Comparison of ENCODE assay signal across 11 cellular contexts in genomic region chr20:35319206-35320197, GRCh38. TPM values are rescaled to one million over a fixed set of nuclear protein-coding genes. Genes with fewer than 3 reads are reported as not detected.
DNase-seq lines count a peak whose midpoint lies in the region; ATAC-seq, FAIRE-seq and TF ChIP-seq lines count a peak whose summit lies in the region.
"Had no signal": no experiment of that assay in that cellular context is flagged by ENCODE, and none has a peak within 500 bp of the region (broad histone marks: within the 10 kb centered on the region; RNA-seq: fewer than 3 reads in every experiment).

No MANE protein-coding gene starts in this region.

- CTCF ChIA-PET in A549 (lab: Yijun Ruan, JAX), result interaction anchor here (1.1 to 10.2 kb wide), 4 partner anchors 10 to 120 kb away, joined by 6 to 157 read pairs (median 14); no protein-coding TSS in a partner anchor

- peak overlapping the region; percentile 76 to 89 for H3K27ac ChIP-seq in A549
- H3K27ac ChIP-seq: neutrophil had no signal

- TF ChIP-seq CTCF in A549 (IDR thresholded peaks at IDR 0.05) (no peak), GM20000 (IDR thresholded peaks at IDR 0.05; ENCODE audit: extremely low read depth, missing control alignments) (no peak)

- no peak for FAIRE-seq in A549 (lab: Jason Lieb, UNC)
- FAIRE-seq: frontal cortex had no signal

- peak overlapping the region; percentile 54 for H3K4me2 ChIP-seq in A549

- H3K4me3 ChIP-seq in A549 (no peak overlapping the region), HAP-1 (no peak overlapping the region)

- WGBS in A549 (ENCODE audit: missing lambda C conversion rate), result 22% methylated on average over 5 of the region's 5 CpGs

- TF ChIP-seq POLR2A in A549 (IDR thresholded peaks at IDR 0.05; ENCODE audit: low read length), result no peak

- TF ChIP-seq EP300 in A549 (IDR thresholded peaks at IDR 0.05), result no peak

- H3K9me3 ChIP-seq in A549 (no peaks in the 10 kb centered on the region), HAP-1 (no peaks in the 10 kb centered on the region)
- H3K9me3 ChIP-seq: neutrophil had no signal

- POLR2A ChIA-PET in A549 (lab: Yijun Ruan, JAX), result interaction anchor here (1.0 to 1.6 kb wide), 2 partner anchors 14 to 135 kb away, joined by 3 to 4 read pairs; no protein-coding TSS in a partner anchor

- ATAC-seq in A549, result peak; percentile 72 to 74
- ATAC-seq in GM21528 (IDR thresholded peaks at IDR 0.05; ENCODE audit: low FRiP score, unreplicated experiment), result no peak

- H3K4me1 ChIP-seq in A549 (peaks cover 57% of the 10 kb centered on the region), HAP-1 (no peaks in the 10 kb centered on the region)

- peak; percentile 35 to 52 for DNase-seq in A549 (ENCODE audit: low read depth in 1 of 2, low spot score in 1 of 2)
- DNase-seq in HK-2 (ENCODE audit: unreplicated experiment), result peak; percentile 76
- peak; percentile 89 for DNase-seq in amniotic epithelial cell (ENCODE audit: low read depth)
- peak; percentile 79 for DNase-seq in left kidney (ENCODE audit: low read depth, low spot score)
- DNase-seq in activated effector memory CD4-positive, alpha-beta T cell treated with Interleukin-2 at 50 U/mL for 16 hours, result no peak
- DNase-seq in GM20000 (ENCODE audit: low spot score), result no peak
- DNase-seq in HAP-1 (ENCODE audit: low spot score in 2 of 2), result no peak
- DNase-seq: activated T-cell treated with anti-CD3 and anti-CD28 coated beads for 4 hours had no signal

- TF ChIP-seq RAD21 in A549 (conservative IDR thresholded peaks at IDR 0.05 in 1 of 2, IDR thresholded peaks at IDR 0.05 in 1 of 2), result no peak

- in situ Hi-C loops in HAP-1 (cut with MboI; ENCODE audit: low sequenced_read_pairs), result no loop called here

- no peaks in the 10 kb centered on the region for H3K27me3 ChIP-seq in HAP-1 (ENCODE audit: low read depth)
- H3K27me3 ChIP-seq: neutrophil had no signal

- H3K36me3 ChIP-seq in HAP-1 (replicated peaks), result peaks cover 3% of the 10 kb centered on the region; the same call in 1 of the 2 replicates
- H3K36me3 ChIP-seq: neutrophil had no signal

TF ChIP-seq in A549, 52 proteins besides CTCF, POLR2A, EP300 and RAD21:
- no peak for TF ChIP-seq E2F6 (IDR thresholded peaks at IDR 0.05; ENCODE audit: borderline replicate concordance, low read depth)
- no peak for TF ChIP-seq PBX3 (IDR thresholded peaks at IDR 0.05)
- no peak for TF ChIP-seq RFX5 (IDR thresholded peaks at IDR 0.05)
- TF ChIP-seq HEYL (CRISPR knock-in tag; IDR thresholded peaks at IDR 0.05), result no peak
- TF ChIP-seq ZSCAN20 (CRISPR knock-in tag; IDR thresholded peaks at IDR 0.05), result no peak
- TF ChIP-seq MAX (IDR thresholded peaks at IDR 0.05), result peak; percentile 29; the same call in 1 of the 2 replicates
- TF ChIP-seq RNF2 (IDR thresholded peaks at IDR 0.05; ENCODE audit: borderline replicate concordance, low read depth), result no peak
- peak; percentile 94; the same call in 1 of the 2 replicates for TF ChIP-seq HOXB5 (CRISPR knock-in tag; IDR thresholded peaks at IDR 0.05)
- TF ChIP-seq KDM5A (IDR thresholded peaks at IDR 0.05), result no peak
- TF ChIP-seq ZFP36 (IDR thresholded peaks at IDR 0.05; ENCODE audit: borderline replicate concordance, partially characterized antibody), result no peak
- TF ChIP-seq FOSL2 (IDR thresholded peaks at IDR 0.05), result no peak
- no peak for TF ChIP-seq FOSL2 (CRISPR knock-in tag; IDR thresholded peaks at IDR 0.05)

RNA-seq across cellular contexts. Expression of gene FAM83C, which starts 27.3 kb away (rescaled TPM):
- not detected in 2 replicates for polyA plus RNA-seq in A549 (2011; rRNA removed)
- 0.01 TPM in 1 of 2 replicates, not detected in the other for polyA plus RNA-seq in A549 (2012; cell fraction: cytosol; rRNA removed)
- polyA plus RNA-seq in A549 (2012; cell fraction: nucleus; rRNA removed), result 0.05 TPM in 2 replicates
- 0.03 TPM in 1 of 3 replicates, not detected in the others for polyA plus RNA-seq in A549 (2017; fragmentation: RNase III; extraction: RNeasy Plus Mini Kit Qiagen cat#74134 plus additional on column Dnase treatment)
- not detected in 2 replicates for polyA minus RNA-seq in A549 (2011; rRNA and poly(A)+ RNA removed)

RNA-seq across cellular contexts. Expression of gene EIF6, which starts 34.9 kb away (rescaled TPM):
- polyA plus RNA-seq in A549 (2011; rRNA removed) (184 and 204 TPM in 2 replicates), A549 (2017; fragmentation: RNase III; extraction: RNeasy Plus Mini Kit Qiagen cat#74134 plus additional on column Dnase treatment) (292 to 337 TPM (median 294 TPM) in 3 replicates)
- 490 and 496 TPM in 2 replicates for polyA plus RNA-seq in A549 (2012; cell fraction: cytosol; rRNA removed)
- polyA plus RNA-seq in A549 (2012; cell fraction: nucleus; rRNA removed), result 408 and 515 TPM in 2 replicates
- polyA minus RNA-seq in A549 (2011; rRNA and poly(A)+ RNA removed), result 222 and 228 TPM in 2 replicates

RNA-seq across cellular contexts. Expression of gene MMP24OS, which starts 41.6 kb away (rescaled TPM):
- polyA plus RNA-seq in A549 (2011; rRNA removed) (13.6 and 17.2 TPM in 2 replicates), A549 (2017; fragmentation: RNase III; extraction: RNeasy Plus Mini Kit Qiagen cat#74134 plus additional on column Dnase treatment) (34.0 to 45.6 TPM (median 40.5 TPM) in 3 replicates)
- 25.4 and 34.6 TPM in 2 replicates for polyA plus RNA-seq in A549 (2012; cell fraction: cytosol; rRNA removed)
- polyA plus RNA-seq in A549 (2012; cell fraction: nucleus; rRNA removed), result 32.3 and 36.6 TPM in 2 replicates
- polyA minus RNA-seq in A549 (2011; rRNA and poly(A)+ RNA removed), result 20.7 and 21.2 TPM in 2 replicates

Comparison
In these comparisons a context has a peak if more than half of its experiments do, and no peak if none do; other contexts are left out.
1. DNase-seq: peak in A549 (2 of 2), HK-2 (single experiment), amniotic epithelial cell (single experiment) and left kidney (single experiment); none in activated effector memory CD4-positive, alpha-beta T cell treated with Interleukin-2 at 50 U/mL for 16 hours (single experiment), GM20000 (single experiment) and HAP-1 (0 of 2).